8 cellular contexts compared by ENCODE assay signal in genomic region chr2:100764430-100764829, GRCh38.
"Had no signal": no experiment of that assay in that cellular context is flagged by ENCODE, and none has a peak within 500 bp of the region (broad histone marks: within the 10 kb centered on the region; RNA-seq: fewer than 3 reads in every experiment).

No MANE protein-coding gene starts in this region.

- FAIRE-seq: H1, H54 had no signal

- ATAC-seq: GM23338 had no signal

- H3K4me2 ChIP-seq: GM23338 had no signal

- DNase-seq: H9, HCEC 1CT, HFFc6, KG1 had no signal

- H3K4me3 ChIP-seq: GM23338 had no signal

- H2AFZ ChIP-seq: GM23338 had no signal

- H3K27ac ChIP-seq: HL-60 had no signal
